ENCODE assay signal across 8 cellular contexts in genomic region chr3:52705688-52706686, GRCh38. TPM values are rescaled to one million over a fixed set of nuclear protein-coding genes. Genes with fewer than 3 reads are reported as not detected.
A peak's percentile ranks its signal among the peaks of the same experiment; 100 is the strongest.
DNase-seq lines count a peak whose midpoint lies in the region; ATAC-seq and TF ChIP-seq lines count a peak whose summit lies in the region.

GLT8D1 (minus strand) TSS chr3:52705791; CDS start chr3:52700460, 5,331 bp downstream.
SPCS1 (plus strand) TSS chr3:52706106; CDS start chr3:52706247, 141 bp downstream.

- peaks cover 9% of the 10 kb centered on the region for H3K36me3 ChIP-seq in CD8-positive, alpha-beta memory T cell (ENCODE audit: insufficient read depth, low read length)

- no peak for TF ChIP-seq CTCF in HL-60 (IDR thresholded peaks at IDR 0.05; ENCODE audit: insufficient read depth, low read length)
- no peak for TF ChIP-seq CTCF in endothelial cell (IDR thresholded peaks at IDR 0.05; ENCODE audit: unreplicated experiment)

- no peaks in the 10 kb centered on the region for H3K9me3 ChIP-seq in CD8-positive, alpha-beta memory T cell (ENCODE audit: low read length)

- peak within 1 kb of the TSS; percentile 93 to 99 (median 95) for H3K4me3 Mint-ChIP-seq in CD8-positive, alpha-beta memory T cell
- H3K4me3 Mint-ChIP-seq in endothelial cell (ENCODE audit: unreplicated experiment): peak within 1 kb of the TSS; percentile 97

- peak within 1 kb of the TSS; percentile 95 to 99 (median 97) for H3K27ac Mint-ChIP-seq in CD8-positive, alpha-beta memory T cell
- peak within 1 kb of the TSS; percentile 95 for H3K27ac Mint-ChIP-seq in endothelial cell (ENCODE audit: unreplicated experiment)

- CTCF ChIA-PET in CD8-positive, alpha-beta memory T cell (lab: Charles Lee): interaction anchor here (0.7 kb wide), 1 partner anchor 79 kb away, joined by 3 read pairs; no protein-coding TSS in a partner anchor

- H3K4me1 Mint-ChIP-seq in CD8-positive, alpha-beta memory T cell: peaks cover 29 to 48% (median 37%) of the 10 kb centered on the region in 3 donors
- peaks cover 27% of the 10 kb centered on the region for H3K4me1 Mint-ChIP-seq in endothelial cell (ENCODE audit: unreplicated experiment)

- peak within 1 kb of the TSS; percentile 89 for H3K4me3 ChIP-seq in CD8-positive, alpha-beta memory T cell (ENCODE audit: low read length)
- peak within 1 kb of the TSS; percentile 76 for H3K4me3 ChIP-seq in HL-60 (replicated peaks; ENCODE audit: insufficient read depth, low read length)

- H3K4me1 ChIP-seq in CD8-positive, alpha-beta memory T cell (ENCODE audit: insufficient read depth, low read length): peaks cover 34% of the 10 kb centered on the region

- no peaks in the 10 kb centered on the region for H3K27me3 ChIP-seq in CD8-positive, alpha-beta memory T cell (ENCODE audit: insufficient read depth, low read length, poor library complexity, severe bottlenecking)
- H3K27me3 ChIP-seq in HL-60 (ENCODE audit: insufficient read depth, poor library complexity, severe bottlenecking): no peaks in the 10 kb centered on the region

- H3K9me3 Mint-ChIP-seq in CD8-positive, alpha-beta memory T cell: no peaks in the 10 kb centered on the region
- no peaks in the 10 kb centered on the region for H3K9me3 Mint-ChIP-seq in endothelial cell (ENCODE audit: unreplicated experiment)

- peak; percentile 89 for ATAC-seq in GM19463 (IDR thresholded peaks at IDR 0.05; ENCODE audit: unreplicated experiment)

- peak within 1 kb of the TSS; percentile 75 for H3K27ac ChIP-seq in CD8-positive, alpha-beta memory T cell (ENCODE audit: low read depth, low read length)
- H3K27ac ChIP-seq in HL-60 (replicated peaks): peak within 1 kb of the TSS; percentile 90

- POLR2A ChIA-PET in CD8-positive, alpha-beta memory T cell (lab: Charles Lee): interaction anchor here (1.3 kb wide), 1 partner anchor 14 kb away, joined by 3 read pairs; no protein-coding TSS in a partner anchor

- no peaks in the 10 kb centered on the region for H3K27me3 Mint-ChIP-seq in CD8-positive, alpha-beta memory T cell
- peaks cover 8% of the 10 kb centered on the region for H3K27me3 Mint-ChIP-seq in endothelial cell (ENCODE audit: unreplicated experiment)

- DNase-seq in CD8-positive, alpha-beta memory T cell: peak; percentile 81 to 92 (median 88)
- peak; percentile 76 to 82 for DNase-seq in HL-60 (ENCODE audit: low read depth in 1 of 2, low spot score in 1 of 2)
- peak; percentile 86 for DNase-seq in NOMO-1 treated with DMSO at 0.1 percent for 48 hours (lab: John Stamatoyannopoulos, UW; ENCODE audit: unreplicated experiment)
- DNase-seq in activated CD8-positive, alpha-beta memory T cell treated with anti-CD3 and anti-CD28 coated beads, Interleukin-2, amount 50 U/mL, for 24 hours (ENCODE audit: extremely low read depth): peak; percentile 39
- DNase-seq in endothelial cell (ENCODE audit: low spot score): peak; percentile 78
- DNase-seq in middle frontal gyrus (ENCODE audit: extremely low spot score, low spot score): peak; percentile 73
- peak; percentile 79 to 81 for DNase-seq in stimulated activated CD8-positive, alpha-beta memory T cell treated with anti-CD3 and anti-CD28 coated beads, Interleukin-2, amount 100 ng/mL, for 48 hours (ENCODE audit: low read depth in 2 of 2)

- peaks cover 0 to 32% (median 0%) of the 10 kb centered on the region in 3 donors for H3K36me3 Mint-ChIP-seq in CD8-positive, alpha-beta memory T cell
- H3K36me3 Mint-ChIP-seq in endothelial cell (ENCODE audit: low read depth, unreplicated experiment): peaks cover 13% of the 10 kb centered on the region

RNA-seq across cellular contexts. Expression of gene GLT8D1, which starts in this region (rescaled TPM):
- total RNA-seq in CD8-positive, alpha-beta memory T cell: 10 to 100 TPM; 34.9 to 42.4 TPM
- 60.0 TPM for polyA plus RNA-seq in CD8-positive, alpha-beta memory T cell
- total RNA-seq in endothelial cell (ENCODE audit: unreplicated experiment): 54.7 TPM

RNA-seq across cellular contexts. Expression of gene SPCS1, which starts in this region (rescaled TPM):
- 100 to 1,000 TPM; 154 to 156 TPM for total RNA-seq in CD8-positive, alpha-beta memory T cell
- polyA plus RNA-seq in CD8-positive, alpha-beta memory T cell: 357 TPM
- 83.9 TPM for total RNA-seq in endothelial cell (ENCODE audit: unreplicated experiment)

Comparison
In these comparisons a context has a peak if more than half of its experiments do, and no peak if none do; other contexts are left out.
1. Peak in every context shown above with its lines: DNase-seq, ATAC-seq, H3K4me3 ChIP-seq and H3K27ac ChIP-seq.